In the genomic region with DNA sequence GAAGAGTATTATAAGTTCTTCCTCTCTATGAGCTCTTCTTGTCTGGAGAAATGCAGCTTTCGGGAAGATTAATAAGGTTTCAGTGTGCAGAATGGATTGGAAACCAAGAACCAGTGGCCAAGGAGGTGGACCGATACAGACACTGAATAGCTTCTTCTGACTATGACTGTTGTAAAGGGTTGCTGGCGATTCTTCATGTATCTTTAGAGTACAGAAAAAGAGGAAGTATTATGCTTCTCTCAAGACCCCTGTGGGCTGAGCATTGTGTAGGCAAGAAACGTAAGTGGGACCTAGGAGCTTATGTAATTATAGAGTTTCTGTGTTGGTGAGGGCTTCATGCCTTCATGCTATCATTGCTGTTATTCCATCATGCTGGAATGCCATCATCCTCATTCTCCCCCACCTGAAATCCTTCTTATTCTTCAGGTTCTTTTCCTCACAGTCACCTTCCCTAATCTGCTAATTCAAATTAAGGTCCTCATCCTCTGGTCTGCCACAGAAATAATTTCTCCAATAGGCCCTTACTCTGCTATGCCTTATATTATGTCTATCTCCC, we compare ENCODE assay signal across 1 cellular context.
TF ChIP-seq lines count a peak whose summit lies in the region.

No MANE protein-coding gene starts in this region.

TF ChIP-seq in GM12878, 131 proteins besides CTCF, POLR2A, EP300 and RAD21 (continued from another document and continues in another):
- TF ChIP-seq, protein P1, sequence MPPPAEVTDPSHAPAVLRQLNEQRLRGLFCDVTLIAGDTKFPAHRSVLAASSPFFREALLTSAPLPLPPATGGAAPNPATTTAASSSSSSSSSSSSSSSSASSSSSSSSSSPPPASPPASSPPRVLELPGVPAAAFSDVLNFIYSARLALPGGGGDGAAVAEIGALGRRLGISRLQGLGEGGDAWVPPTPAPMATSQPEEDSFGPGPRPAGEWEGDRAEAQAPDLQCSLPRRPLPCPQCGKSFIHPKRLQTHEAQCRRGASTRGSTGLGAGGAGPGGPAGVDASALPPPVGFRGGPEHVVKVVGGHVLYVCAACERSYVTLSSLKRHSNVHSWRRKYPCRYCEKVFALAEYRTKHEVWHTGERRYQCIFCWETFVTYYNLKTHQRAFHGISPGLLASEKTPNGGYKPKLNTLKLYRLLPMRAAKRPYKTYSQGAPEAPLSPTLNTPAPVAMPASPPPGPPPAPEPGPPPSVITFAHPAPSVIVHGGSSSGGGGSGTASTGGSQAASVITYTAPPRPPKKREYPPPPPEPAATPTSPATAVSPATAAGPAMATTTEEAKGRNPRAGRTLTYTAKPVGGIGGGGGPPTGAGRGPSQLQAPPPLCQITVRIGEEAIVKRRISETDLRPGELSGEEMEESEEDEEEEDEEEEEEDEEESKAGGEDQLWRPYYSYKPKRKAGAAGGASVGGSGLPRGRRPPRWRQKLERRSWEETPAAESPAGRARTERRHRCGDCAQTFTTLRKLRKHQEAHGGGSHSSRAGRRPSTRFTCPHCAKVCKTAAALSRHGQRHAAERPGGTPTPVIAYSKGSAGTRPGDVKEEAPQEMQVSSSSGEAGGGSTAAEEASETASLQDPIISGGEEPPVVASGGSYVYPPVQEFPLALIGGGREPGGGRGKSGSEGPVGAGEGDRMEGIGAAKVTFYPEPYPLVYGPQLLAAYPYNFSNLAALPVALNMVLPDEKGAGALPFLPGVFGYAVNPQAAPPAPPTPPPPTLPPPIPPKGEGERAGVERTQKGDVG (CRISPR knock-in tag; IDR thresholded peaks at IDR 0.05), result no peak
- no peak for TF ChIP-seq RCOR1 (conservative IDR thresholded peaks at IDR 0.05; ENCODE audit: low read depth, low read length)
- TF ChIP-seq CREB1 (IDR thresholded peaks at IDR 0.05; ENCODE audit: low read depth), result 0 out of 2 replicates have a peak, but pooled peaks have one; percentile 32
- TF ChIP-seq SPI1 (IDR thresholded peaks at IDR 0.05; ENCODE audit: borderline replicate concordance, insufficient read depth, low read depth, low read length), result peak; percentile 22; the same call in 1 of the 2 replicates
- no peak for TF ChIP-seq SP1 (IDR thresholded peaks at IDR 0.05; ENCODE audit: low read depth, low read length)
- TF ChIP-seq ZNF217 (IDR thresholded peaks at IDR 0.05), result peak; percentile 2; the same call in 1 of the 2 replicates
- TF ChIP-seq NR2F1 (conservative IDR thresholded peaks at IDR 0.05), result 0 out of 2 replicates have a peak, but pooled peaks have one; percentile 18
- peak; percentile 34; the same call in 1 of the 2 replicates for TF ChIP-seq IRF4 (IDR thresholded peaks at IDR 0.05; ENCODE audit: low read depth, low read length)
- no peak for TF ChIP-seq ZNF207 (IDR thresholded peaks at IDR 0.05; ENCODE audit: borderline replicate concordance)
- no peak for TF ChIP-seq ZNF24 (IDR thresholded peaks at IDR 0.05)
- TF ChIP-seq GATAD2B (conservative IDR thresholded peaks at IDR 0.05; ENCODE audit: low read depth), result 0 out of 2 replicates have a peak, but pooled peaks have one; percentile 31
- TF ChIP-seq BACH1 (IDR thresholded peaks at IDR 0.05; ENCODE audit: borderline replicate concordance), result no peak
- TF ChIP-seq, protein P2, sequence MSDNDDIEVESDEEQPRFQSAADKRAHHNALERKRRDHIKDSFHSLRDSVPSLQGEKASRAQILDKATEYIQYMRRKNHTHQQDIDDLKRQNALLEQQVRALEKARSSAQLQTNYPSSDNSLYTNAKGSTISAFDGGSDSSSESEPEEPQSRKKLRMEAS (IDR thresholded peaks at IDR 0.05; ENCODE audit: low read depth, low read length), result no peak
- TF ChIP-seq FOXK2 (IDR thresholded peaks at IDR 0.05), result no peak
- TF ChIP-seq, protein P3, sequence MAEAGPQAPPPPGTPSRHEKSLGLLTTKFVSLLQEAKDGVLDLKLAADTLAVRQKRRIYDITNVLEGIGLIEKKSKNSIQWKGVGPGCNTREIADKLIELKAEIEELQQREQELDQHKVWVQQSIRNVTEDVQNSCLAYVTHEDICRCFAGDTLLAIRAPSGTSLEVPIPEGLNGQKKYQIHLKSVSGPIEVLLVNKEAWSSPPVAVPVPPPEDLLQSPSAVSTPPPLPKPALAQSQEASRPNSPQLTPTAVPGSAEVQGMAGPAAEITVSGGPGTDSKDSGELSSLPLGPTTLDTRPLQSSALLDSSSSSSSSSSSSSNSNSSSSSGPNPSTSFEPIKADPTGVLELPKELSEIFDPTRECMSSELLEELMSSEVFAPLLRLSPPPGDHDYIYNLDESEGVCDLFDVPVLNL (IDR thresholded peaks at IDR 0.05; ENCODE audit: low read depth, low read length), result no peak
- no peak for TF ChIP-seq SREBF2 (IDR thresholded peaks at IDR 0.05; ENCODE audit: low read length)
- TF ChIP-seq KDM1A (IDR thresholded peaks at IDR 0.05; ENCODE audit: borderline replicate concordance), result no peak
- TF ChIP-seq EGR1 (IDR thresholded peaks at IDR 0.05; ENCODE audit: borderline replicate concordance in 1 of 2, low read depth in 2 of 2, low read length in 2 of 2), result no peak
- TF ChIP-seq DPF2 (IDR thresholded peaks at IDR 0.05), result no peak
- TF ChIP-seq CREM (IDR thresholded peaks at IDR 0.05; ENCODE audit: low read depth), result peak; percentile 44; the same call in 1 of the 2 replicates
- TF ChIP-seq, protein P4, sequence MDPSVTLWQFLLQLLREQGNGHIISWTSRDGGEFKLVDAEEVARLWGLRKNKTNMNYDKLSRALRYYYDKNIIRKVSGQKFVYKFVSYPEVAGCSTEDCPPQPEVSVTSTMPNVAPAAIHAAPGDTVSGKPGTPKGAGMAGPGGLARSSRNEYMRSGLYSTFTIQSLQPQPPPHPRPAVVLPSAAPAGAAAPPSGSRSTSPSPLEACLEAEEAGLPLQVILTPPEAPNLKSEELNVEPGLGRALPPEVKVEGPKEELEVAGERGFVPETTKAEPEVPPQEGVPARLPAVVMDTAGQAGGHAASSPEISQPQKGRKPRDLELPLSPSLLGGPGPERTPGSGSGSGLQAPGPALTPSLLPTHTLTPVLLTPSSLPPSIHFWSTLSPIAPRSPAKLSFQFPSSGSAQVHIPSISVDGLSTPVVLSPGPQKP (IDR thresholded peaks at IDR 0.05; ENCODE audit: low read depth, low read length), result no peak
- no peak for TF ChIP-seq ZSCAN29 (IDR thresholded peaks at IDR 0.05)
- TF ChIP-seq CHD2 (IDR thresholded peaks at IDR 0.05; ENCODE audit: borderline replicate concordance, low read depth, low read length), result no peak
- TF ChIP-seq, protein P5, sequence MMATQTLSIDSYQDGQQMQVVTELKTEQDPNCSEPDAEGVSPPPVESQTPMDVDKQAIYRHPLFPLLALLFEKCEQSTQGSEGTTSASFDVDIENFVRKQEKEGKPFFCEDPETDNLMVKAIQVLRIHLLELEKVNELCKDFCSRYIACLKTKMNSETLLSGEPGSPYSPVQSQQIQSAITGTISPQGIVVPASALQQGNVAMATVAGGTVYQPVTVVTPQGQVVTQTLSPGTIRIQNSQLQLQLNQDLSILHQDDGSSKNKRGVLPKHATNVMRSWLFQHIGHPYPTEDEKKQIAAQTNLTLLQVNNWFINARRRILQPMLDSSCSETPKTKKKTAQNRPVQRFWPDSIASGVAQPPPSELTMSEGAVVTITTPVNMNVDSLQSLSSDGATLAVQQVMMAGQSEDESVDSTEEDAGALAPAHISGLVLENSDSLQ (IDR thresholded peaks at IDR 0.05), result no peak
- TF ChIP-seq JUNB (IDR thresholded peaks at IDR 0.05), result peak; percentile 28; the same call in 1 of the 2 replicates
- TF ChIP-seq SUZ12 (IDR thresholded peaks at IDR 0.05; ENCODE audit: unreplicated experiment), result no peak
- TF ChIP-seq, protein P6, sequence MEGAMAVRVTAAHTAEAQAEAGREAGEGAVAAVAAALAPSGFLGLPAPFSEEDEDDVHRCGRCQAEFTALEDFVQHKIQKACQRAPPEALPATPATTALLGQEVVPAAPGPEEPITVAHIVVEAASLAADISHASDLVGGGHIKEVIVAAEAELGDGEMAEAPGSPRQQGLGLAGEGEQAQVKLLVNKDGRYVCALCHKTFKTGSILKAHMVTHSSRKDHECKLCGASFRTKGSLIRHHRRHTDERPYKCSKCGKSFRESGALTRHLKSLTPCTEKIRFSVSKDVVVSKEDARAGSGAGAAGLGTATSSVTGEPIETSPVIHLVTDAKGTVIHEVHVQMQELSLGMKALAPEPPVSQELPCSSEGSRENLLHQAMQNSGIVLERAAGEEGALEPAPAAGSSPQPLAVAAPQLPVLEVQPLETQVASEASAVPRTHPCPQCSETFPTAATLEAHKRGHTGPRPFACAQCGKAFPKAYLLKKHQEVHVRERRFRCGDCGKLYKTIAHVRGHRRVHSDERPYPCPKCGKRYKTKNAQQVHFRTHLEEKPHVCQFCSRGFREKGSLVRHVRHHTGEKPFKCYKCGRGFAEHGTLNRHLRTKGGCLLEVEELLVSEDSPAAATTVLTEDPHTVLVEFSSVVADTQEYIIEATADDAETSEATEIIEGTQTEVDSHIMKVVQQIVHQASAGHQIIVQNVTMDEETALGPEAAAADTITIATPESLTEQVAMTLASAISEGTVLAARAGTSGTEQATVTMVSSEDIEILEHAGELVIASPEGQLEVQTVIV (IDR thresholded peaks at IDR 0.05; ENCODE audit: borderline replicate concordance, partially characterized antibody), result no peak
- no peak for TF ChIP-seq POLR2AphosphoS2 (IDR thresholded peaks at IDR 0.05; ENCODE audit: low read depth, low read length)
- TF ChIP-seq FOXM1 (IDR thresholded peaks at IDR 0.05; ENCODE audit: low read depth, low read length), result peak; percentile 44; the same call in 1 of the 2 replicates
- TF ChIP-seq, protein P7, sequence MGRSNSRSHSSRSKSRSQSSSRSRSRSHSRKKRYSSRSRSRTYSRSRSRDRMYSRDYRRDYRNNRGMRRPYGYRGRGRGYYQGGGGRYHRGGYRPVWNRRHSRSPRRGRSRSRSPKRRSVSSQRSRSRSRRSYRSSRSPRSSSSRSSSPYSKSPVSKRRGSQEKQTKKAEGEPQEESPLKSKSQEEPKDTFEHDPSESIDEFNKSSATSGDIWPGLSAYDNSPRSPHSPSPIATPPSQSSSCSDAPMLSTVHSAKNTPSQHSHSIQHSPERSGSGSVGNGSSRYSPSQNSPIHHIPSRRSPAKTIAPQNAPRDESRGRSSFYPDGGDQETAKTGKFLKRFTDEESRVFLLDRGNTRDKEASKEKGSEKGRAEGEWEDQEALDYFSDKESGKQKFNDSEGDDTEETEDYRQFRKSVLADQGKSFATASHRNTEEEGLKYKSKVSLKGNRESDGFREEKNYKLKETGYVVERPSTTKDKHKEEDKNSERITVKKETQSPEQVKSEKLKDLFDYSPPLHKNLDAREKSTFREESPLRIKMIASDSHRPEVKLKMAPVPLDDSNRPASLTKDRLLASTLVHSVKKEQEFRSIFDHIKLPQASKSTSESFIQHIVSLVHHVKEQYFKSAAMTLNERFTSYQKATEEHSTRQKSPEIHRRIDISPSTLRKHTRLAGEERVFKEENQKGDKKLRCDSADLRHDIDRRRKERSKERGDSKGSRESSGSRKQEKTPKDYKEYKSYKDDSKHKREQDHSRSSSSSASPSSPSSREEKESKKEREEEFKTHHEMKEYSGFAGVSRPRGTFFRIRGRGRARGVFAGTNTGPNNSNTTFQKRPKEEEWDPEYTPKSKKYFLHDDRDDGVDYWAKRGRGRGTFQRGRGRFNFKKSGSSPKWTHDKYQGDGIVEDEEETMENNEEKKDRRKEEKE (IDR thresholded peaks at IDR 0.05), result no peak
- TF ChIP-seq PML (IDR thresholded peaks at IDR 0.05; ENCODE audit: low read length), result 0 out of 2 replicates have a peak, but pooled peaks have one; percentile 13
- 0 out of 2 replicates have a peak, but pooled peaks have one; percentile 19 for TF ChIP-seq ATF7 (IDR thresholded peaks at IDR 0.05; ENCODE audit: low read depth)
- no peak for TF ChIP-seq MXI1 (IDR thresholded peaks at IDR 0.05; ENCODE audit: low read depth, low read length)
- peak; percentile 58 for TF ChIP-seq RUNX3 (IDR thresholded peaks at IDR 0.05; ENCODE audit: low read length)
- no peak for TF ChIP-seq TAF1 (IDR thresholded peaks at IDR 0.05; ENCODE audit: borderline replicate concordance, low read depth, low read length)
- TF ChIP-seq LARP7 (IDR thresholded peaks at IDR 0.05), result no peak
- no peak for TF ChIP-seq BCL11A (IDR thresholded peaks at IDR 0.05; ENCODE audit: low read depth, low read length)
- TF ChIP-seq, protein P8, sequence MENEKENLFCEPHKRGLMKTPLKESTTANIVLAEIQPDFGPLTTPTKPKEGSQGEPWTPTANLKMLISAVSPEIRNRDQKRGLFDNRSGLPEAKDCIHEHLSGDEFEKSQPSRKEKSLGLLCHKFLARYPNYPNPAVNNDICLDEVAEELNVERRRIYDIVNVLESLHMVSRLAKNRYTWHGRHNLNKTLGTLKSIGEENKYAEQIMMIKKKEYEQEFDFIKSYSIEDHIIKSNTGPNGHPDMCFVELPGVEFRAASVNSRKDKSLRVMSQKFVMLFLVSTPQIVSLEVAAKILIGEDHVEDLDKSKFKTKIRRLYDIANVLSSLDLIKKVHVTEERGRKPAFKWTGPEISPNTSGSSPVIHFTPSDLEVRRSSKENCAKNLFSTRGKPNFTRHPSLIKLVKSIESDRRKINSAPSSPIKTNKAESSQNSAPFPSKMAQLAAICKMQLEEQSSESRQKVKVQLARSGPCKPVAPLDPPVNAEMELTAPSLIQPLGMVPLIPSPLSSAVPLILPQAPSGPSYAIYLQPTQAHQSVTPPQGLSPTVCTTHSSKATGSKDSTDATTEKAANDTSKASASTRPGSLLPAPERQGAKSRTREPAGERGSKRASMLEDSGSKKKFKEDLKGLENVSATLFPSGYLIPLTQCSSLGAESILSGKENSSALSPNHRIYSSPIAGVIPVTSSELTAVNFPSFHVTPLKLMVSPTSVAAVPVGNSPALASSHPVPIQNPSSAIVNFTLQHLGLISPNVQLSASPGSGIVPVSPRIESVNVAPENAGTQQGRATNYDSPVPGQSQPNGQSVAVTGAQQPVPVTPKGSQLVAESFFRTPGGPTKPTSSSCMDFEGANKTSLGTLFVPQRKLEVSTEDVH (IDR thresholded peaks at IDR 0.05; ENCODE audit: low read depth, partially characterized antibody), result no peak
- no peak for TF ChIP-seq ESRRA (IDR thresholded peaks at IDR 0.05; ENCODE audit: low read length)
- TF ChIP-seq, protein P9, sequence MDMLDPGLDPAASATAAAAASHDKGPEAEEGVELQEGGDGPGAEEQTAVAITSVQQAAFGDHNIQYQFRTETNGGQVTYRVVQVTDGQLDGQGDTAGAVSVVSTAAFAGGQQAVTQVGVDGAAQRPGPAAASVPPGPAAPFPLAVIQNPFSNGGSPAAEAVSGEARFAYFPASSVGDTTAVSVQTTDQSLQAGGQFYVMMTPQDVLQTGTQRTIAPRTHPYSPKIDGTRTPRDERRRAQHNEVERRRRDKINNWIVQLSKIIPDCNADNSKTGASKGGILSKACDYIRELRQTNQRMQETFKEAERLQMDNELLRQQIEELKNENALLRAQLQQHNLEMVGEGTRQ (IDR thresholded peaks at IDR 0.05; ENCODE audit: borderline replicate concordance, low read depth, low read length), result no peak
- TF ChIP-seq GABPA (IDR thresholded peaks at IDR 0.05; ENCODE audit: low read depth), result no peak
- TF ChIP-seq IKZF2 (IDR thresholded peaks at IDR 0.05), result peak; percentile 73 to 82
- TF ChIP-seq HDAC6 (IDR thresholded peaks at IDR 0.05; ENCODE audit: unreplicated experiment), result no peak
